15 cellular contexts compared by ENCODE assay signal in genomic region chr17:35900693-35901487, GRCh38. TPM values are rescaled to one million over a fixed set of nuclear protein-coding genes. Genes with fewer than 3 reads are reported as not detected.
DNase-seq lines count a peak whose midpoint lies in the region; ATAC-seq and TF ChIP-seq lines count a peak whose summit lies in the region.
"Had no signal": no experiment of that assay in that cellular context is flagged by ENCODE, and none has a peak within 500 bp of the region (broad histone marks: within the 10 kb centered on the region; RNA-seq: fewer than 3 reads in every experiment).

No MANE protein-coding gene starts in this region.

- no peaks in the 10 kb centered on the region for H3K36me3 ChIP-seq in cardiac muscle cell

- intact Hi-C loops in left cardiac atrium (cut with DNase I): no loop called here
- intact Hi-C loops in activated T-helper 2 cell treated with anti-CD3 and anti-CD28 coated beads, Interferon-gamma antibody, Interleukin-2, Interleukin-4, amounts not matched to agents 10 μg/mL and 5 μg/mL and 100 μg/mL, durations not matched to agents 14 hours and 24 hours and 36 hours (cut with micrococcal nuclease): no loop called here

- H3K9me3 ChIP-seq in cardiac muscle cell (ENCODE audit: low read depth): no peaks in the 10 kb centered on the region

- peaks cover 45% of the 10 kb centered on the region for H3K4me1 Mint-ChIP-seq in activated T-helper 2 cell treated with anti-CD3 and anti-CD28 coated beads, Interferon-gamma antibody, Interleukin-2, Interleukin-4, amounts not matched to agents 10 μg/mL and 5 μg/mL and 100 μg/mL, durations not matched to agents 14 hours and 24 hours and 36 hours (ENCODE audit: low read depth)
- H3K4me1 Mint-ChIP-seq: naive B cell had no signal

- no peaks in the 10 kb centered on the region for H3K27me3 ChIP-seq in cardiac muscle cell

- H3K9me3 Mint-ChIP-seq in activated T-helper 2 cell treated with anti-CD3 and anti-CD28 coated beads, Interferon-gamma antibody, Interleukin-2, Interleukin-4, amounts not matched to agents 10 μg/mL and 5 μg/mL and 100 μg/mL, durations not matched to agents 14 hours and 24 hours and 36 hours: no peaks in the 10 kb centered on the region
- H3K9me3 Mint-ChIP-seq: naive B cell had no signal

- no peaks in the 10 kb centered on the region for H3K4me1 ChIP-seq in cardiac muscle cell (ENCODE audit: low read depth)

- DNase-seq in cardiac muscle cell (ENCODE audit: low read depth in 1 of 2, low spot score in 1 of 2) (peak; percentile 3 to 41), left cardiac atrium (no peak), left kidney (ENCODE audit: low read depth, low spot score) (peak; percentile 88), SHP77 treated with DMSO at 0.1 percent for 48 hours (lab: John Stamatoyannopoulos, UW) (no peak), NCI-H1436 (lab: John Stamatoyannopoulos, UW) (no peak)
- no peak for DNase-seq in activated T-helper 2 cell treated with anti-CD3 and anti-CD28 coated beads, Interferon-gamma antibody, Interleukin-2, Interleukin-4, amounts not matched to agents 10 μg/mL and 5 μg/mL and 100 μg/mL, durations not matched to agents 14 hours and 24 hours and 36 hours (ENCODE audit: low spot score)
- DNase-seq in stimulated activated CD4-positive, alpha-beta T cell treated with anti-CD3 and anti-CD28 coated beads, Interleukin-12 subunit alpha, Interleukin-12 subunit beta, amount 100 ng/mL, for 4 hours: no peak
- DNase-seq: central memory CD4-positive, alpha-beta T cell; naive B cell; NCI-H1105; NCI-H82; stimulated activated CD4-positive, alpha-beta T cell treated with anti-CD3 and anti-CD28 coated beads, Interleukin-15, amount 100 ng/mL, for 24 hours had no signal

- peak overlapping the region; percentile 4 for H3K27ac Mint-ChIP-seq in activated T-helper 2 cell treated with anti-CD3 and anti-CD28 coated beads, Interferon-gamma antibody, Interleukin-2, Interleukin-4, amounts not matched to agents 10 μg/mL and 5 μg/mL and 100 μg/mL, durations not matched to agents 14 hours and 24 hours and 36 hours
- H3K27ac Mint-ChIP-seq: naive B cell had no signal

- ATAC-seq in left cardiac atrium: no peak
- no peak for ATAC-seq in GM21528 (IDR thresholded peaks at IDR 0.05; ENCODE audit: low FRiP score, unreplicated experiment)

- no peaks in the 10 kb centered on the region for H3K36me3 Mint-ChIP-seq in activated T-helper 2 cell treated with anti-CD3 and anti-CD28 coated beads, Interferon-gamma antibody, Interleukin-2, Interleukin-4, amounts not matched to agents 10 μg/mL and 5 μg/mL and 100 μg/mL, durations not matched to agents 14 hours and 24 hours and 36 hours (ENCODE audit: low read depth)
- H3K36me3 Mint-ChIP-seq: naive B cell had no signal

- H3K4me3 ChIP-seq in cardiac muscle cell: no peak overlapping the region

- H3K4me3 Mint-ChIP-seq in activated T-helper 2 cell treated with anti-CD3 and anti-CD28 coated beads, Interferon-gamma antibody, Interleukin-2, Interleukin-4, amounts not matched to agents 10 μg/mL and 5 μg/mL and 100 μg/mL, durations not matched to agents 14 hours and 24 hours and 36 hours (ENCODE audit: low read depth): no peak overlapping the region
- H3K4me3 Mint-ChIP-seq: naive B cell had no signal

- no peak for TF ChIP-seq CTCF in cardiac muscle cell (IDR thresholded peaks at IDR 0.05; ENCODE audit: low read depth, low read length)

- no peak overlapping the region for H3K27ac ChIP-seq in cardiac muscle cell
- H3K27ac ChIP-seq: C4-2B had no signal

- H3K27me3 Mint-ChIP-seq in activated T-helper 2 cell treated with anti-CD3 and anti-CD28 coated beads, Interferon-gamma antibody, Interleukin-2, Interleukin-4, amounts not matched to agents 10 μg/mL and 5 μg/mL and 100 μg/mL, durations not matched to agents 14 hours and 24 hours and 36 hours (ENCODE audit: low read depth): no peaks in the 10 kb centered on the region

RNA-seq across cellular contexts. Expression of gene CCL5, which starts 20.7 kb away (rescaled TPM):
- total RNA-seq in cardiac muscle cell (not detected in 2 replicates), left cardiac atrium (1 to 10 TPM; 1.7 to 8.6 TPM)
- 0.10 TPM in 1 of 2 replicates, not detected in the other for polyA plus RNA-seq in cardiac muscle cell
- 28.1 and 28.9 TPM in 2 replicates for total RNA-seq in activated T-helper 2 cell treated with anti-CD3 and anti-CD28 coated beads, Interferon-gamma antibody, Interleukin-2, Interleukin-4, amounts not matched to agents 10 μg/mL and 5 μg/mL and 100 μg/mL, durations not matched to agents 14 hours and 24 hours and 36 hours

RNA-seq across cellular contexts. Expression of gene RDM1, which starts 29.7 kb away (rescaled TPM):
- total RNA-seq in cardiac muscle cell (0.35 and 6.4 TPM in 2 replicates), left cardiac atrium (not detected)
- 2.6 and 17.8 TPM in 2 replicates for polyA plus RNA-seq in cardiac muscle cell
- 4.5 and 5.3 TPM in 2 replicates for total RNA-seq in activated T-helper 2 cell treated with anti-CD3 and anti-CD28 coated beads, Interferon-gamma antibody, Interleukin-2, Interleukin-4, amounts not matched to agents 10 μg/mL and 5 μg/mL and 100 μg/mL, durations not matched to agents 14 hours and 24 hours and 36 hours

RNA-seq across cellular contexts. Expression of gene HEATR9, which starts 32.2 kb away (rescaled TPM):
- total RNA-seq in cardiac muscle cell: not detected in 2 replicates
- polyA plus RNA-seq in cardiac muscle cell: 0.09 and 0.36 TPM in 2 replicates
- not detected for total RNA-seq in left cardiac atrium
- total RNA-seq in activated T-helper 2 cell treated with anti-CD3 and anti-CD28 coated beads, Interferon-gamma antibody, Interleukin-2, Interleukin-4, amounts not matched to agents 10 μg/mL and 5 μg/mL and 100 μg/mL, durations not matched to agents 14 hours and 24 hours and 36 hours: 0.14 and 0.16 TPM in 2 replicates

RNA-seq across cellular contexts. Expression of gene LYZL6, which starts 42.6 kb away (rescaled TPM):
- total RNA-seq in cardiac muscle cell (not detected in 2 replicates), left cardiac atrium (not detected)
- polyA plus RNA-seq in cardiac muscle cell: not detected in 2 replicates
- total RNA-seq in activated T-helper 2 cell treated with anti-CD3 and anti-CD28 coated beads, Interferon-gamma antibody, Interleukin-2, Interleukin-4, amounts not matched to agents 10 μg/mL and 5 μg/mL and 100 μg/mL, durations not matched to agents 14 hours and 24 hours and 36 hours: not detected in 2 replicates
- total RNA-seq: activated CD8-positive, alpha-beta memory T cell treated with anti-CD3 and anti-CD28 coated beads for 36 hours had no signal

Comparison
In these comparisons a context has a peak if more than half of its experiments do, and no peak if none do; other contexts are left out.
1. DNase-seq: peak in cardiac muscle cell (2 of 2) and left kidney (single experiment); none in left cardiac atrium (single experiment), activated T-helper 2 cell treated with anti-CD3 and anti-CD28 coated beads, Interferon-gamma antibody, Interleukin-2, Interleukin-4, amounts not matched to agents 10 μg/mL and 5 μg/mL and 100 μg/mL, durations not matched to agents 14 hours and 24 hours and 36 hours (single experiment), SHP77 treated with DMSO at 0.1 percent for 48 hours (single experiment), stimulated activated CD4-positive, alpha-beta T cell treated with anti-CD3 and anti-CD28 coated beads, Interleukin-12 subunit alpha, Interleukin-12 subunit beta, amount 100 ng/mL, for 4 hours (single experiment) and NCI-H1436 (single experiment).